8 cellular contexts compared by ENCODE assay signal in genomic region chr3:69320867-69321266, GRCh38.
A peak's percentile ranks its signal among the peaks of the same experiment; 100 is the strongest.
DNase-seq lines count a peak whose midpoint lies in the region; ATAC-seq lines count a peak whose summit lies in the region.

No MANE protein-coding gene starts in this region.

- no peaks in the 10 kb centered on the region for H3K36me3 ChIP-seq in subcutaneous abdominal adipose tissue (ENCODE audit: control insufficient read depth in 5 of 5, insufficient read depth in 5 of 5, low read length in 5 of 5)

- no peak for DNase-seq in stimulated activated CD4-positive, alpha-beta T cell treated with anti-CD3 and anti-CD28 coated beads, Interleukin-2, amount 100 ng/mL, for 48 hours
- DNase-seq in SK-N-DZ (ENCODE audit: low spot score) (no peak), SW480 (ENCODE audit: low spot score) (no peak), DMS79 treated with DMSO at 0.1 percent for 48 hours (lab: John Stamatoyannopoulos, UW) (no peak)

- H3K4me3 ChIP-seq in subcutaneous abdominal adipose tissue (ENCODE audit: low read depth in 1 of 5, low read length in 5 of 5): peak overlapping the region in 1 of 5 donors; percentile 2

- intact Hi-C loops in dendritic cell treated with granulocyte-macrophage colony-stimulating factor and Interleukin-4, amounts not matched to agents 40 ng/mL and 50 ng/mL, for 4 days (cut with micrococcal nuclease): loop anchor here (1.0 to 10.0 kb wide), 4 partner anchors 9 to 236 kb away; partner anchors contain the start of genes ARL6IP5, FRMD4B and UBA3

- peak overlapping the region; percentile 78 for H3K4me3 Mint-ChIP-seq in dendritic cell treated with granulocyte-macrophage colony-stimulating factor and Interleukin-4, amounts not matched to agents 40 ng/mL and 50 ng/mL, for 4 days

- H3K27ac ChIP-seq in subcutaneous abdominal adipose tissue (ENCODE audit: low read depth, low read length): peak overlapping the region; percentile 46

- H3K27me3 ChIP-seq in subcutaneous abdominal adipose tissue (ENCODE audit: control insufficient read depth in 5 of 5, insufficient read depth in 4 of 5, low read length in 5 of 5): no peaks in the 10 kb centered on the region

- H3K27me3 Mint-ChIP-seq in dendritic cell treated with granulocyte-macrophage colony-stimulating factor and Interleukin-4, amounts not matched to agents 40 ng/mL and 50 ng/mL, for 4 days: no peaks in the 10 kb centered on the region

- H3K9ac ChIP-seq in subcutaneous abdominal adipose tissue (ENCODE audit: low read length in 5 of 5): no peak overlapping the region

- H3K27ac Mint-ChIP-seq in dendritic cell treated with granulocyte-macrophage colony-stimulating factor and Interleukin-4, amounts not matched to agents 40 ng/mL and 50 ng/mL, for 4 days: peak overlapping the region; percentile 98

- peak; percentile 78 for ATAC-seq in GM19395 (IDR thresholded peaks at IDR 0.05; ENCODE audit: unreplicated experiment)
- ATAC-seq in HG03175 (IDR thresholded peaks at IDR 0.05; ENCODE audit: unreplicated experiment): peak; percentile 74

- peaks cover 0 to 27% (median 10%) of the 10 kb centered on the region in 5 donors for H3K4me1 ChIP-seq in subcutaneous abdominal adipose tissue (ENCODE audit: control insufficient read depth in 5 of 5, insufficient read depth in 5 of 5, low read length in 5 of 5)

- H3K4me1 Mint-ChIP-seq in dendritic cell treated with granulocyte-macrophage colony-stimulating factor and Interleukin-4, amounts not matched to agents 40 ng/mL and 50 ng/mL, for 4 days (ENCODE audit: low read depth): peaks cover 63% of the 10 kb centered on the region

- peaks cover 41% of the 10 kb centered on the region for H3K36me3 Mint-ChIP-seq in dendritic cell treated with granulocyte-macrophage colony-stimulating factor and Interleukin-4, amounts not matched to agents 40 ng/mL and 50 ng/mL, for 4 days (ENCODE audit: low read depth)

- H3K9me3 Mint-ChIP-seq in dendritic cell treated with granulocyte-macrophage colony-stimulating factor and Interleukin-4, amounts not matched to agents 40 ng/mL and 50 ng/mL, for 4 days: no peaks in the 10 kb centered on the region

- no peaks in the 10 kb centered on the region for H3K9me3 ChIP-seq in subcutaneous abdominal adipose tissue (ENCODE audit: control insufficient read depth in 5 of 5, low read length in 5 of 5)
